Comparison of ENCODE assay signal across 8 cellular contexts in the genomic region with DNA sequence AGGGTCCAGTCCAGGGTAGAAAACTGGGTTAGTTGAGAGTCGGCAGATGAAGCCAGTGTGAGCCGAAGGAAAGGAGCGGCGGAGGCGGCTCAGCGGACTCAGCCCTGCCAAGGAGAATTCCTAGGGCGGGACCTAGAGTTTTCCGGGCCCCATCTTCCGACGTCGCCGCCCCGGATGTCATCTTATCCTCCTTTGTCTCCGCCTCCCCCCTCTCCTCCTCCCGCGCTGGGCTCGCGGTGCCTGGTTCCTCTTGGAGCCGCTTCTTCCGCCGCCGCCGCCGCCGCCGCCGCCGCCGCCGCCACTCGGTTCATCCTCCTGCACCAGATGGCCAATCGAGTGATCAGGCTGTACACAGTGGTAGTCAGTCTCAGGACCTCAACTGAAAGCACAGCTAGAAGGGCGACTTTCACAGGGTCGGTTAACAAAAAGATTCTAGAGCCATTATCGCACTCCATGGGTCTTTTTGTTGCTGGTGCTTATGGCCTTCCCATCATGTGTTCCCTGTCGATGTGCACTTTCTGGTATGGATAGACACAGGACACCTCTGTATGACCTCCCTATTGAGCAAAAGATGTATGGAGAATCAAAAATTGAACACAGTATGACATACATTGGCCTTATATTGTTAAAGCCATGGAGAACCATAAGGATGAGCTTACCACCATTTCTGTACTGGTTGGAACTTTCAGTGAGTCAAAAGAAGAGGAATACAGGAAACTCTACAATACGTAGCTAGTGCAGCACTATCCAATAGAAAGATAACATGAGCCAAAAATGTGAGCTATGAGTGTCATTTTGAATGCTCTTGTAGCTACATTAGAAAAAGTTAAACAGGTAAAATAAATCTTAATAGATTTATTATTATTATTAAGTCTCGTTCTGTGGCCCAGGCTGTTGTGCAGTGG. TPM values are rescaled to one million over a fixed set of nuclear protein-coding genes. Genes with fewer than 3 reads are reported as not detected.
DNase-seq lines count a peak whose midpoint lies in the region; ATAC-seq and TF ChIP-seq lines count a peak whose summit lies in the region.

No MANE protein-coding gene starts in this region.

- peak; percentile 83 for DNase-seq in NCI-H1092 (lab: John Stamatoyannopoulos, UW)
- peak; percentile 65 for DNase-seq in activated naive CD8-positive, alpha-beta T cell treated with anti-CD3 and anti-CD28 coated beads for 36 hours
- DNase-seq in Right ventricle myocardium superior = peak; percentile 91
- peak; percentile 73 to 87 (median 80) for DNase-seq in ovary
- DNase-seq in upper lobe of left lung = peak; percentile 85 to 93

- peak overlapping the region; percentile 59 for H3K27ac Mint-ChIP-seq in activated naive CD8-positive, alpha-beta T cell treated with anti-CD3 and anti-CD28 coated beads for 36 hours

- TF ChIP-seq EP300 in ovary (IDR thresholded peaks at IDR 0.05) (no peak), upper lobe of left lung (IDR thresholded peaks at IDR 0.05) (no peak)

- H3K4me3 ChIP-seq in ovary = peak overlapping the region; percentile 28
- H3K4me3 ChIP-seq in upper lobe of left lung = peak overlapping the region in 3 of 4 donors; percentile 21 to 42 (median 42)

- intact Hi-C loops in Right ventricle myocardium superior (cut with DNase I) (no loop called here), ovary (cut with DNase I) (no loop called here)

- TF ChIP-seq POLR2A in GM10847 (IDR thresholded peaks at IDR 0.05; ENCODE audit: extremely low read depth, insufficient read length) = peak; percentile 36
- TF ChIP-seq POLR2A in ovary (IDR thresholded peaks at IDR 0.05) = no peak
- TF ChIP-seq POLR2A in upper lobe of left lung (IDR thresholded peaks at IDR 0.05) = peak in 1 of 4 donors; percentile 30

- peaks cover 1% of the 10 kb centered on the region for H3K9me3 Mint-ChIP-seq in activated naive CD8-positive, alpha-beta T cell treated with anti-CD3 and anti-CD28 coated beads for 36 hours

- H3K27me3 Mint-ChIP-seq in activated naive CD8-positive, alpha-beta T cell treated with anti-CD3 and anti-CD28 coated beads for 36 hours = no peaks in the 10 kb centered on the region

- peak overlapping the region; percentile 20 to 21 for H3K27ac ChIP-seq in ovary
- peak overlapping the region in 3 of 4 donors; percentile 49 to 71 (median 61) for H3K27ac ChIP-seq in upper lobe of left lung

- no peaks in the 10 kb centered on the region for H3K4me1 ChIP-seq in ovary (ENCODE audit: insufficient read depth)
- H3K4me1 ChIP-seq in upper lobe of left lung = no peaks in the 10 kb centered on the region

- peak overlapping the region; percentile 72 for H3K4me3 Mint-ChIP-seq in activated naive CD8-positive, alpha-beta T cell treated with anti-CD3 and anti-CD28 coated beads for 36 hours

- no peaks in the 10 kb centered on the region for H3K9me3 ChIP-seq in ovary
- H3K9me3 ChIP-seq in upper lobe of left lung = no peaks in the 10 kb centered on the region

- no peaks in the 10 kb centered on the region for H3K27me3 ChIP-seq in ovary
- H3K27me3 ChIP-seq in upper lobe of left lung = no peaks in the 10 kb centered on the region

- TF ChIP-seq CTCF in ovary (IDR thresholded peaks at IDR 0.05) = no peak
- TF ChIP-seq CTCF in upper lobe of left lung (IDR thresholded peaks at IDR 0.05) = no peak

- H3K36me3 Mint-ChIP-seq in activated naive CD8-positive, alpha-beta T cell treated with anti-CD3 and anti-CD28 coated beads for 36 hours = no peaks in the 10 kb centered on the region

- H3K36me3 ChIP-seq in ovary = no peaks in the 10 kb centered on the region
- no peaks in the 10 kb centered on the region for H3K36me3 ChIP-seq in upper lobe of left lung

- ATAC-seq in HG02623 (IDR thresholded peaks at IDR 0.05; ENCODE audit: unreplicated experiment) (peak; percentile 75), SK-N-SH treated with all-trans-retinoic acid at 6 μM for 48 hours (peak; percentile 99), Right ventricle myocardium superior (ENCODE audit: poor library complexity) (peak; percentile 100), upper lobe of left lung (ENCODE audit: low FRiP score in 2 of 2) (peak; percentile 92 to 100)

- H3K4me1 Mint-ChIP-seq in activated naive CD8-positive, alpha-beta T cell treated with anti-CD3 and anti-CD28 coated beads for 36 hours = no peaks in the 10 kb centered on the region

- 29 to 39% (median 35%) methylated on average over 38 of the region's 38 CpGs for WGBS in ovary, 3 donors
- WGBS in upper lobe of left lung, 2 donors = 10 to 27% methylated on average over 10 to 38 of the region's 38 CpGs

TF ChIP-seq in SK-N-SH treated with all-trans-retinoic acid at 6 μM for 48 hours, 23 proteins besides CTCF, POLR2A, EP300 and RAD21:
- no peak for TF ChIP-seq ZFP3 (CRISPR knock-in tag; IDR thresholded peaks at IDR 0.05)
- TF ChIP-seq BACH2 (CRISPR knock-in tag; IDR thresholded peaks at IDR 0.05; ENCODE audit: borderline replicate concordance) = no peak
- no peak for TF ChIP-seq ZNF70 (CRISPR knock-in tag; IDR thresholded peaks at IDR 0.05)
- TF ChIP-seq RARB (CRISPR knock-in tag; IDR thresholded peaks at IDR 0.05) = no peak
- TF ChIP-seq ARNTL (CRISPR knock-in tag; IDR thresholded peaks at IDR 0.05; ENCODE audit: borderline replicate concordance, low read depth) = no peak
- no peak for TF ChIP-seq ZNF565 (CRISPR knock-in tag; conservative IDR thresholded peaks at IDR 0.05; ENCODE audit: low read depth)
- TF ChIP-seq, protein P1, sequence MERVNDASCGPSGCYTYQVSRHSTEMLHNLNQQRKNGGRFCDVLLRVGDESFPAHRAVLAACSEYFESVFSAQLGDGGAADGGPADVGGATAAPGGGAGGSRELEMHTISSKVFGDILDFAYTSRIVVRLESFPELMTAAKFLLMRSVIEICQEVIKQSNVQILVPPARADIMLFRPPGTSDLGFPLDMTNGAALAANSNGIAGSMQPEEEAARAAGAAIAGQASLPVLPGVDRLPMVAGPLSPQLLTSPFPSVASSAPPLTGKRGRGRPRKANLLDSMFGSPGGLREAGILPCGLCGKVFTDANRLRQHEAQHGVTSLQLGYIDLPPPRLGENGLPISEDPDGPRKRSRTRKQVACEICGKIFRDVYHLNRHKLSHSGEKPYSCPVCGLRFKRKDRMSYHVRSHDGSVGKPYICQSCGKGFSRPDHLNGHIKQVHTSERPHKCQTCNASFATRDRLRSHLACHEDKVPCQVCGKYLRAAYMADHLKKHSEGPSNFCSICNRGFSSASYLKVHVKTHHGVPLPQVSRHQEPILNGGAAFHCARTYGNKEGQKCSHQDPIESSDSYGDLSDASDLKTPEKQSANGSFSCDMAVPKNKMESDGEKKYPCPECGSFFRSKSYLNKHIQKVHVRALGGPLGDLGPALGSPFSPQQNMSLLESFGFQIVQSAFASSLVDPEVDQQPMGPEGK (CRISPR knock-in tag; IDR thresholded peaks at IDR 0.05; ENCODE audit: borderline replicate concordance) = no peak

RNA-seq across cellular contexts. Expression of a gene that starts 32.4 kb away (rescaled TPM):
- 10 to 100 TPM; 69.7 to 72.1 TPM for total RNA-seq in activated naive CD8-positive, alpha-beta T cell treated with anti-CD3 and anti-CD28 coated beads for 36 hours
- total RNA-seq in Right ventricle myocardium superior (24.1 TPM), ovary (10 to 100 TPM; 59.0 to 91.9 (median 80.4) TPM), upper lobe of left lung (100 to 1,000 TPM in 3 of 6 donors, 10 to 100 TPM in 3; 63.0 to 229 (median 103) TPM)
- polyA plus RNA-seq in ovary = 10 to 100 TPM; 37.0 to 47.2 TPM

Comparison
In these comparisons a context has a peak if more than half of its experiments do, and no peak if none do; other contexts are left out.
1. Peak in every context shown above with its lines: DNase-seq, ATAC-seq, H3K4me3 ChIP-seq and H3K27ac ChIP-seq.